8 cellular contexts compared by ENCODE assay signal in genomic region chr17:60602385-60602742, GRCh38. TPM values are rescaled to one million over a fixed set of nuclear protein-coding genes. Genes with fewer than 3 reads are reported as not detected.
DNase-seq lines count a peak whose midpoint lies in the region; ATAC-seq and TF ChIP-seq lines count a peak whose summit lies in the region.

No MANE protein-coding gene starts in this region.

- no peak overlapping the region for H3K27ac Mint-ChIP-seq in activated T-cell treated with anti-CD3 and anti-CD28 coated beads, Interleukin-2, amount 50 U/mL, for 72 hours

- peak overlapping the region in 2 of 3 donors; percentile 83 to 87 for H3K4me3 ChIP-seq in liver (ENCODE audit: low read depth in 1 of 3, low read length in 3 of 3)
- H3K4me3 ChIP-seq in tibial nerve = peak overlapping the region; percentile 81 to 97 (median 88)

- TF ChIP-seq CTCF in liver (IDR thresholded peaks at IDR 0.05; ENCODE audit: low read depth, low read length, missing input control) = no peak
- TF ChIP-seq CTCF in tibial nerve (IDR thresholded peaks at IDR 0.05) = no peak

- H3K9me3 Mint-ChIP-seq in activated T-cell treated with anti-CD3 and anti-CD28 coated beads, Interleukin-2, amount 50 U/mL, for 72 hours = no peaks in the 10 kb centered on the region

- no peak for ATAC-seq in activated T-cell treated with anti-CD3 and anti-CD28 coated beads, Interleukin-2, amount 50 U/mL, for 72 hours (replicated peaks in 1 of 2)
- ATAC-seq in HG02642 (IDR thresholded peaks at IDR 0.05; ENCODE audit: poor library complexity, unreplicated experiment) (no peak), HG03025 (IDR thresholded peaks at IDR 0.05; ENCODE audit: low FRiP score, unreplicated experiment) (no peak)

- H3K27me3 ChIP-seq in liver (ENCODE audit: control insufficient read depth in 4 of 4, insufficient read depth in 4 of 4, low read length in 3 of 4) = no peaks in the 10 kb centered on the region
- H3K27me3 ChIP-seq in tibial nerve = no peaks in the 10 kb centered on the region

- H3K9ac ChIP-seq in liver (ENCODE audit: low read depth in 1 of 2, low read length in 2 of 2) = peak overlapping the region in 1 of 2 donors; percentile 62

- no peak for TF ChIP-seq RAD21 in liver (IDR thresholded peaks at IDR 0.05)

- 62% methylated on average over 12 of the region's 12 CpGs for WGBS in liver
- WGBS in tibial nerve, 2 donors = 6 to 7% methylated on average over 12 of the region's 12 CpGs

- TF ChIP-seq POLR2A in tibial nerve (IDR thresholded peaks at IDR 0.05) = no peak

- H3K4me1 ChIP-seq in liver (ENCODE audit: control insufficient read depth in 4 of 4, insufficient read depth in 4 of 4, low read length in 3 of 4) (peaks cover 2 to 21% (median 8%) of the 10 kb centered on the region in 4 donors), tibial nerve (peaks cover 0 to 56% (median 23%) of the 10 kb centered on the region in 4 donors)

- peaks cover 0 to 2% of the 10 kb centered on the region in 2 donors for H3K36me3 Mint-ChIP-seq in activated T-cell treated with anti-CD3 and anti-CD28 coated beads, Interleukin-2, amount 50 U/mL, for 72 hours (ENCODE audit: insufficient read depth in 2 of 2)

- DNase-seq in activated T-cell treated with anti-CD3 and anti-CD28 coated beads, Interleukin-2, amount 50 U/mL, for 72 hours = no peak
- no peak for DNase-seq in activated T-cell treated with anti-CD3 and anti-CD28 coated beads, Interleukin-2, amount 50 U/mL, for 1 hour
- no peak for DNase-seq in tibial nerve (ENCODE audit: low spot score in 2 of 2)
- no peak for DNase-seq in ecto neural progenitor cell (ENCODE audit: low spot score)

- peaks cover 62% of the 10 kb centered on the region for H3K4me1 Mint-ChIP-seq in activated T-cell treated with anti-CD3 and anti-CD28 coated beads, Interleukin-2, amount 50 U/mL, for 72 hours (ENCODE audit: low read depth)

- no peaks in the 10 kb centered on the region for H3K27me3 Mint-ChIP-seq in activated T-cell treated with anti-CD3 and anti-CD28 coated beads, Interleukin-2, amount 50 U/mL, for 72 hours (ENCODE audit: low read depth)

- no peak for TF ChIP-seq EP300 in tibial nerve (IDR thresholded peaks at IDR 0.05)

- H3K9me3 ChIP-seq in liver (ENCODE audit: control insufficient read depth in 4 of 4, low read length in 3 of 4) (no peaks in the 10 kb centered on the region), tibial nerve (no peaks in the 10 kb centered on the region)

- H3K36me3 ChIP-seq in liver (ENCODE audit: control insufficient read depth in 4 of 4, insufficient read depth in 3 of 4, low read depth in 1 of 4, low read length in 3 of 4) = no peaks in the 10 kb centered on the region
- no peaks in the 10 kb centered on the region for H3K36me3 ChIP-seq in tibial nerve

- H3K4me3 Mint-ChIP-seq in activated T-cell treated with anti-CD3 and anti-CD28 coated beads, Interleukin-2, amount 50 U/mL, for 72 hours = peak overlapping the region; percentile 94 to 100

- peak overlapping the region; percentile 79 for H3K27ac ChIP-seq in angular gyrus (ENCODE audit: low read depth, low read length)
- no peak overlapping the region for H3K27ac ChIP-seq in liver (ENCODE audit: low read depth in 1 of 2, low read length in 2 of 2)
- H3K27ac ChIP-seq in tibial nerve = peak overlapping the region; percentile 97 to 99 (median 99)

TF ChIP-seq in liver, 16 proteins besides CTCF, POLR2A, EP300 and RAD21:
- TF ChIP-seq TAF1 (conservative IDR thresholded peaks at IDR 0.05) (no peak), RXRA (IDR thresholded peaks at IDR 0.05) (no peak)
TF ChIP-seq in liver: peak in this region for 0.

RNA-seq across cellular contexts. Expression of gene PPM1D, which starts 2.4 kb away (rescaled TPM):
- total RNA-seq in activated T-cell treated with anti-CD3 and anti-CD28 coated beads, Interleukin-2, amount 50 U/mL, for 72 hours = 10 to 100 TPM; 13.1 to 20.0 TPM
- 1 to 10 TPM; 6.4 to 8.7 TPM for total RNA-seq in liver
- 1 to 10 TPM; 2.0 to 3.6 TPM for polyA plus RNA-seq in liver
- 10 to 100 TPM; 14.9 to 25.9 (median 15.6) TPM for total RNA-seq in tibial nerve

Comparison
In these comparisons a context has a peak if more than half of its experiments do, and no peak if none do; other contexts are left out.
1. H3K27ac ChIP-seq: peak in angular gyrus (single experiment) and tibial nerve (4 of 4); none in liver (0 of 2).